ENCODE assay signal across 19 cellular contexts in genomic region chr16:84673203-84673535, GRCh38. TPM values are rescaled to one million over a fixed set of nuclear protein-coding genes. Genes with fewer than 3 reads are reported as not detected.
DNase-seq lines count a peak whose midpoint lies in the region; ATAC-seq, FAIRE-seq and TF ChIP-seq lines count a peak whose summit lies in the region.
"Had no signal": no experiment of that assay in that cellular context is flagged by ENCODE, and none has a peak within 500 bp of the region (broad histone marks: within the 10 kb centered on the region; RNA-seq: fewer than 3 reads in every experiment).

No MANE protein-coding gene starts in this region.

- no peak for FAIRE-seq in HepG2 (lab: Jason Lieb, UNC)
- FAIRE-seq: GM12891, kidney had no signal

- TF ChIP-seq CTCF in HepG2 (CRISPR knock-in tag; IDR thresholded peaks at IDR 0.05): no peak
- no peak for TF ChIP-seq CTCF in right lobe of liver (IDR thresholded peaks at IDR 0.05)
- TF ChIP-seq CTCF in PC-9 (conservative IDR thresholded peaks at IDR 0.05): no peak
- no peak for TF ChIP-seq CTCF in foreskin keratinocyte (conservative IDR thresholded peaks at IDR 0.05)

- H3K4me1 ChIP-seq in HepG2 (ENCODE audit: insufficient read depth, low read length): peaks cover 40% of the 10 kb centered on the region
- H3K4me1 ChIP-seq in right lobe of liver: peaks cover 0 to 5% (median 0%) of the 10 kb centered on the region in 4 donors
- H3K4me1 ChIP-seq in PC-9 (replicated peaks; ENCODE audit: insufficient read depth): peaks cover 15% of the 10 kb centered on the region
- no peaks in the 10 kb centered on the region for H3K4me1 ChIP-seq in foreskin keratinocyte
- H3K4me1 ChIP-seq: ascending aorta had no signal

- TF ChIP-seq EP300 in HepG2 (IDR thresholded peaks at IDR 0.05; ENCODE audit: low read depth in 2 of 2, low read length in 2 of 2) (no peak), HepG2 (CRISPR knock-in tag; IDR thresholded peaks at IDR 0.05; ENCODE audit: borderline replicate concordance) (no peak)

- DNase-seq in HepG2 (ENCODE audit: low spot score) (no peak), right lobe of liver (no peak), PC-9 (peak; percentile 36 to 81), foreskin keratinocyte (peak; percentile 44 to 82), COR-L47 (lab: John Stamatoyannopoulos, UW) (no peak), AG08396 (ENCODE audit: low spot score) (no peak)
- no peak for DNase-seq in activated naive CD4-positive, alpha-beta T cell (lab: John Stamatoyannopoulos, UW)
- DNase-seq: activated naive CD4-positive, alpha-beta T cell treated with Interleukin-2 at 50 U/mL for 16 hours; HCEC 1CT; kidney; mesendoderm; natural killer cell; NCI-H187 treated with DMSO at 0.1 percent for 48 hours; NCI-H446 treated with DMSO at 0.1 percent for 48 hours; stimulated activated CD4-positive, alpha-beta T cell treated with anti-CD3 and anti-CD28 coated beads, Interleukin-4, amount 100 ng/mL, for 4 hours had no signal

- peaks cover 17% of the 10 kb centered on the region; the same call in 1 of the 2 replicates for H3F3A ChIP-seq in PC-9 (ENCODE audit: insufficient read depth, low read depth)

- POLR2A ChIA-PET in HepG2 (lab: Yijun Ruan, JAX): no interaction called here
- POLR2A ChIA-PET in PC-9 (lab: Charles Lee; ENCODE audit: unreplicated experiment): no interaction called here

- 0 out of 5 replicates have a peak, but pooled peaks cover 0 to 21% of the 10 kb centered on the region in 2 experiments for H3K27me3 ChIP-seq in HepG2 (ENCODE audit: control insufficient read depth in 1 of 2, insufficient read depth in 2 of 2, low read length in 2 of 2)
- no peaks in the 10 kb centered on the region for H3K27me3 ChIP-seq in right lobe of liver
- no peaks in the 10 kb centered on the region for H3K27me3 ChIP-seq in PC-9 (ENCODE audit: insufficient read depth, low read depth)
- H3K27me3 ChIP-seq in foreskin keratinocyte: peaks cover 11% of the 10 kb centered on the region
- H3K27me3 ChIP-seq: ascending aorta had no signal

- CTCF ChIA-PET in HepG2 (lab: Yijun Ruan, JAX; ENCODE audit: low intra/inter-chr PET ratio, low total read pairs): interaction anchor here (2.9 to 3.3 kb wide), 2 partner anchors 52 to 65 kb away, joined by 34 to 69 read pairs; no protein-coding TSS in a partner anchor
- CTCF ChIA-PET in PC-9 (lab: Charles Lee): interaction anchor here (0.7 kb wide), 1 partner anchor 26 kb away, joined by 3 read pairs; no protein-coding TSS in a partner anchor

- intact Hi-C loops in HepG2 (cut with micrococcal nuclease; ENCODE audit: unreplicated experiment) (loop anchor here (2.0 kb wide), 1 partner anchor 28 kb away; no protein-coding TSS in a partner anchor), right lobe of liver (cut with DNase I) (loop anchor here (5.0 to 10.0 kb wide), 2 partner anchors 52 to 54 kb away; no protein-coding TSS in a partner anchor), PC-9 (cut with micrococcal nuclease; ENCODE audit: unreplicated experiment) (loop anchor here (2.0 kb wide), 1 partner anchor 54 kb away; no protein-coding TSS in a partner anchor)

- TF ChIP-seq POLR2A in HepG2 (IDR thresholded peaks at IDR 0.05; ENCODE audit: insufficient read depth in 1 of 2, low read depth in 2 of 2, low read length in 2 of 2) (no peak), right lobe of liver (IDR thresholded peaks at IDR 0.05) (no peak)

- in situ Hi-C loops in HepG2 (cut with HindIII; ENCODE audit: extremely low pct_ligation_motif_present, low pct_unique_long_range_greater_than_20kb): loop anchor here (5.0 kb wide), 1 partner anchor 54 kb away; no protein-coding TSS in a partner anchor

- H2AFZ ChIP-seq in HepG2 (ENCODE audit: low read length): no peak overlapping the region
- no peak overlapping the region for H2AFZ ChIP-seq in PC-9

- no peaks in the 10 kb centered on the region for H3K9me2 ChIP-seq in PC-9 (ENCODE audit: insufficient read depth)

- H3K27ac ChIP-seq in HepG2 (ENCODE audit: extremely low read length, insufficient read depth, low read length) (no peak overlapping the region), right lobe of liver (no peak overlapping the region), PC-9 (no peak overlapping the region), foreskin keratinocyte (no peak overlapping the region)
- H3K27ac ChIP-seq: ascending aorta had no signal

- H3K4me2 ChIP-seq in HepG2 (ENCODE audit: low read depth, low read length): no peak overlapping the region; the same call in 1 of the 2 replicates
- H3K4me2 ChIP-seq in PC-9: peak overlapping the region; percentile 10
- H3K4me2 ChIP-seq: smooth muscle cell had no signal

- BruUV-seq in HepG2 (replicated peaks; lab: Mats Ljungman, UMichigan) (no TSS peak), PC-9 (replicated peaks; lab: Mats Ljungman, UMichigan) (no TSS peak)

- no peaks in the 10 kb centered on the region for H3K79me2 ChIP-seq in HepG2 (ENCODE audit: insufficient read depth, low read length)
- no peaks in the 10 kb centered on the region for H3K79me2 ChIP-seq in PC-9 (ENCODE audit: low read depth)

- no peak overlapping the region for H3K4me3 ChIP-seq in HepG2 (replicated peaks in 1 of 3; ENCODE audit: insufficient read depth in 1 of 3, low read depth in 2 of 3, low read length in 3 of 3)
- H3K4me3 ChIP-seq in right lobe of liver: no peak overlapping the region
- no peak overlapping the region for H3K4me3 ChIP-seq in PC-9
- H3K4me3 ChIP-seq: ascending aorta, smooth muscle cell had no signal

- no peak overlapping the region for H3K9ac ChIP-seq in HepG2 (ENCODE audit: insufficient read depth, low read depth, low read length)

- TF ChIP-seq RAD21 in HepG2 (CRISPR knock-in tag; IDR thresholded peaks at IDR 0.05): no peak

- WGBS in HepG2 (ENCODE audit: low lambda C conversion rate): 12% methylated on average over 3 of the region's 3 CpGs
- WGBS in right lobe of liver (ENCODE audit: insufficient coverage, low coverage, low lambda C conversion rate, missing lambda C conversion rate): no CpG with 5 or more reads among the region's 3 CpGs

- H3K9me3 ChIP-seq in HepG2 (ENCODE audit: low read length) (no peaks in the 10 kb centered on the region), right lobe of liver (no peaks in the 10 kb centered on the region), PC-9 (ENCODE audit: insufficient read depth, low read depth) (no peaks in the 10 kb centered on the region)
- H3K9me3 ChIP-seq: ascending aorta had no signal

- ATAC-seq in HepG2: peak; percentile 12
- no peak for ATAC-seq in right lobe of liver
- peak; percentile 59 for ATAC-seq in foreskin keratinocyte
- no peak for ATAC-seq in HG03457 (IDR thresholded peaks at IDR 0.05; ENCODE audit: unreplicated experiment)

- H3K36me3 ChIP-seq in HepG2 (replicated peaks in 1 of 2; ENCODE audit: control insufficient read depth in 1 of 2, insufficient read depth in 2 of 2, low read length in 2 of 2) (no peaks in the 10 kb centered on the region), right lobe of liver (no peaks in the 10 kb centered on the region), PC-9 (ENCODE audit: low read depth) (no peaks in the 10 kb centered on the region)
- H3K36me3 ChIP-seq: ascending aorta had no signal

- H4K20me1 ChIP-seq in HepG2 (ENCODE audit: insufficient read depth, low read length): no peaks in the 10 kb centered on the region
- no peaks in the 10 kb centered on the region for H4K20me1 ChIP-seq in PC-9 (ENCODE audit: insufficient read depth)

RNA-seq across cellular contexts. Expression of gene KLHL36, which starts 24.9 kb away (rescaled TPM):
- total RNA-seq in HepG2 (2016; rRNA removed; fragmentation: Illumina TruSeq; extraction: Trizol) (23.6 and 24.3 TPM in 2 replicates), right lobe of liver (10 to 100 TPM; 20.1 to 31.3 (median 21.9) TPM), PC-9 (2021) (73.8 and 81.9 TPM in 2 replicates), foreskin keratinocyte (37.9 and 39.8 TPM in 2 replicates)
- total RNA-seq in HepG2 (2016; cell fraction: cytosol; rRNA removed; fragmentation: Illumina TruSeq; extraction: Trizol; ENCODE audit: low read depth): 5.2 and 5.7 TPM in 2 replicates
- 19.7 and 25.5 TPM in 2 replicates for total RNA-seq in HepG2 (2016; cell fraction: insoluble cytoplasmic fraction; rRNA removed; fragmentation: Illumina TruSeq; extraction: Trizol)
- 13.6 and 13.8 TPM in 2 replicates for total RNA-seq in HepG2 (2016; cell fraction: membrane; rRNA removed; fragmentation: Illumina TruSeq; extraction: Trizol)
- total RNA-seq in HepG2 (2016; cell fraction: nucleus; rRNA removed; fragmentation: Illumina TruSeq; extraction: Trizol): 19.3 and 23.7 TPM in 2 replicates
- polyA plus RNA-seq in HepG2 (2011; rRNA removed) (26.0 and 34.9 TPM in 2 replicates), foreskin keratinocyte (14.6 and 15.7 TPM in 2 replicates)
- polyA plus RNA-seq in HepG2 (2011; cell fraction: cytosol; rRNA removed): 19.5 and 24.5 TPM in 2 replicates
- polyA plus RNA-seq in HepG2 (2011; cell fraction: nucleus; rRNA removed): 101 and 113 TPM in 2 replicates
- polyA plus RNA-seq in HepG2 (2012): 13.5 and 16.7 TPM in 2 replicates
- 3.3 and 4.5 TPM in 2 replicates for polyA plus RNA-seq in HepG2 (2016; cell fraction: cytosol; fragmentation: Illumina TruSeq; extraction: Trizol; ENCODE audit: low read depth)
- 12.0 and 13.5 TPM in 2 replicates for polyA plus RNA-seq in HepG2 (2016; cell fraction: insoluble cytoplasmic fraction; fragmentation: Illumina TruSeq; extraction: Trizol; ENCODE audit: low read depth)
- 5.3 and 6.0 TPM in 2 replicates for polyA plus RNA-seq in HepG2 (2016; cell fraction: membrane; fragmentation: Illumina TruSeq; extraction: Trizol; ENCODE audit: low read depth)
- polyA plus RNA-seq in HepG2 (2016; cell fraction: nucleus; fragmentation: Illumina TruSeq; extraction: Trizol; ENCODE audit: insufficient read depth, low read depth): 30.5 and 31.5 TPM in 2 replicates
- polyA minus RNA-seq in HepG2 (2011; rRNA and poly(A)+ RNA removed; ENCODE audit: low replicate concordance): 18.8 and 92.4 TPM in 2 replicates
- polyA minus RNA-seq in HepG2 (2011; cell fraction: cytosol; rRNA and poly(A)+ RNA removed): 32.9 and 39.6 TPM in 2 replicates
- 40.4 and 48.1 TPM in 2 replicates for polyA minus RNA-seq in HepG2 (2011; cell fraction: nucleus; rRNA and poly(A)+ RNA removed)

RNA-seq across cellular contexts. Expression of gene USP10, which starts 26.6 kb away (rescaled TPM):
- total RNA-seq in HepG2 (2016; rRNA removed; fragmentation: Illumina TruSeq; extraction: Trizol) (79.1 and 97.6 TPM in 2 replicates), right lobe of liver (10 to 100 TPM; 41.5 to 53.2 (median 44.6) TPM), PC-9 (2021) (86.3 and 109 TPM in 2 replicates), foreskin keratinocyte (86.1 and 88.4 TPM in 2 replicates)
- total RNA-seq in HepG2 (2016; cell fraction: cytosol; rRNA removed; fragmentation: Illumina TruSeq; extraction: Trizol; ENCODE audit: low read depth): 57.5 and 62.5 TPM in 2 replicates
- 76.4 and 87.1 TPM in 2 replicates for total RNA-seq in HepG2 (2016; cell fraction: insoluble cytoplasmic fraction; rRNA removed; fragmentation: Illumina TruSeq; extraction: Trizol)
- total RNA-seq in HepG2 (2016; cell fraction: membrane; rRNA removed; fragmentation: Illumina TruSeq; extraction: Trizol): 73.6 and 81.2 TPM in 2 replicates
- 78.0 and 88.2 TPM in 2 replicates for total RNA-seq in HepG2 (2016; cell fraction: nucleus; rRNA removed; fragmentation: Illumina TruSeq; extraction: Trizol)
- polyA plus RNA-seq in HepG2 (2011; rRNA removed) (114 and 122 TPM in 2 replicates), foreskin keratinocyte (35.6 and 44.9 TPM in 2 replicates)
- 68.7 and 92.2 TPM in 2 replicates for polyA plus RNA-seq in HepG2 (2011; cell fraction: cytosol; rRNA removed)
- polyA plus RNA-seq in HepG2 (2011; cell fraction: nucleus; rRNA removed): 127 and 143 TPM in 2 replicates
- polyA plus RNA-seq in HepG2 (2012): 65.1 and 93.3 TPM in 2 replicates
- 17.7 and 17.8 TPM in 2 replicates for polyA plus RNA-seq in HepG2 (2016; cell fraction: cytosol; fragmentation: Illumina TruSeq; extraction: Trizol; ENCODE audit: low read depth)
- polyA plus RNA-seq in HepG2 (2016; cell fraction: insoluble cytoplasmic fraction; fragmentation: Illumina TruSeq; extraction: Trizol; ENCODE audit: low read depth): 102 and 128 TPM in 2 replicates
- 41.4 and 44.1 TPM in 2 replicates for polyA plus RNA-seq in HepG2 (2016; cell fraction: membrane; fragmentation: Illumina TruSeq; extraction: Trizol; ENCODE audit: low read depth)
- polyA plus RNA-seq in HepG2 (2016; cell fraction: nucleus; fragmentation: Illumina TruSeq; extraction: Trizol; ENCODE audit: insufficient read depth, low read depth): 118 and 120 TPM in 2 replicates
- polyA minus RNA-seq in HepG2 (2011; rRNA and poly(A)+ RNA removed; ENCODE audit: low replicate concordance): 349 and 427 TPM in 2 replicates
- 64.3 and 66.8 TPM in 2 replicates for polyA minus RNA-seq in HepG2 (2011; cell fraction: cytosol; rRNA and poly(A)+ RNA removed)
- 118 TPM in 2 replicates for polyA minus RNA-seq in HepG2 (2011; cell fraction: nucleus; rRNA and poly(A)+ RNA removed)

RNA-seq across cellular contexts. Expression of gene COTL1, which starts 55.3 kb away (rescaled TPM):
- 8.6 and 8.7 TPM in 2 replicates for total RNA-seq in HepG2 (2016; rRNA removed; fragmentation: Illumina TruSeq; extraction: Trizol)
- 5.8 and 8.7 TPM in 2 replicates for total RNA-seq in HepG2 (2016; cell fraction: cytosol; rRNA removed; fragmentation: Illumina TruSeq; extraction: Trizol; ENCODE audit: low read depth)
- total RNA-seq in HepG2 (2016; cell fraction: insoluble cytoplasmic fraction; rRNA removed; fragmentation: Illumina TruSeq; extraction: Trizol): 7.3 and 9.2 TPM in 2 replicates
- total RNA-seq in HepG2 (2016; cell fraction: membrane; rRNA removed; fragmentation: Illumina TruSeq; extraction: Trizol): 14.0 and 18.2 TPM in 2 replicates
- total RNA-seq in HepG2 (2016; cell fraction: nucleus; rRNA removed; fragmentation: Illumina TruSeq; extraction: Trizol): 3.7 and 4.3 TPM in 2 replicates
- 9.7 and 16.9 TPM in 2 replicates for polyA plus RNA-seq in HepG2 (2011; rRNA removed)
- polyA plus RNA-seq in HepG2 (2011; cell fraction: cytosol; rRNA removed): 8.5 and 16.0 TPM in 2 replicates
- 5.1 and 7.3 TPM in 2 replicates for polyA plus RNA-seq in HepG2 (2011; cell fraction: nucleus; rRNA removed)
- polyA plus RNA-seq in HepG2 (2012): 8.5 and 17.2 TPM in 2 replicates
- 15.3 and 18.5 TPM in 2 replicates for polyA plus RNA-seq in HepG2 (2016; cell fraction: cytosol; fragmentation: Illumina TruSeq; extraction: Trizol; ENCODE audit: low read depth)
- polyA plus RNA-seq in HepG2 (2016; cell fraction: insoluble cytoplasmic fraction; fragmentation: Illumina TruSeq; extraction: Trizol; ENCODE audit: low read depth): 17.5 and 21.2 TPM in 2 replicates
- polyA plus RNA-seq in HepG2 (2016; cell fraction: membrane; fragmentation: Illumina TruSeq; extraction: Trizol; ENCODE audit: low read depth): 23.1 and 28.6 TPM in 2 replicates
- 10.8 and 11.4 TPM in 2 replicates for polyA plus RNA-seq in HepG2 (2016; cell fraction: nucleus; fragmentation: Illumina TruSeq; extraction: Trizol; ENCODE audit: insufficient read depth, low read depth)
- polyA minus RNA-seq in HepG2 (2011; rRNA and poly(A)+ RNA removed; ENCODE audit: low replicate concordance): 13.8 and 51.4 TPM in 2 replicates
- 3.7 and 9.1 TPM in 2 replicates for polyA minus RNA-seq in HepG2 (2011; cell fraction: cytosol; rRNA and poly(A)+ RNA removed)
- 3.7 and 4.8 TPM in 2 replicates for polyA minus RNA-seq in HepG2 (2011; cell fraction: nucleus; rRNA and poly(A)+ RNA removed)
- total RNA-seq in right lobe of liver: 10 to 100 TPM; 12.4 to 51.0 (median 18.6) TPM
- 458 and 512 TPM in 2 replicates for total RNA-seq in PC-9 (2021)
- total RNA-seq in foreskin keratinocyte: 181 and 188 TPM in 2 replicates
- polyA plus RNA-seq in foreskin keratinocyte: 255 and 260 TPM in 2 replicates

Comparison
In these comparisons a context has a peak if more than half of its experiments do, and no peak if none do; other contexts are left out.
1. ATAC-seq: peak in HepG2 (single experiment) and foreskin keratinocyte (single experiment); none in right lobe of liver (0 of 4) and HG03457 (single experiment).
2. DNase-seq: peak in PC-9 (2 of 2) and foreskin keratinocyte (2 of 2); none in HepG2 (single experiment), right lobe of liver (0 of 3), COR-L47 (single experiment), activated naive CD4-positive, alpha-beta T cell (0 of 4) and AG08396 (single experiment).